In genomic region chrX:155495134-155495533, GRCh38 we compare ENCODE assay signal across 1 cellular context. TPM values are rescaled to one million over a fixed set of nuclear protein-coding genes. Genes with fewer than 3 reads are reported as not detected.
"Had no signal": no experiment of that assay in that cellular context is flagged by ENCODE, and none has a peak within 500 bp of the region (broad histone marks: within the 10 kb centered on the region; RNA-seq: fewer than 3 reads in every experiment).

No MANE protein-coding gene starts in this region.

RNA-seq across cellular contexts. Expression of gene F8A3, which starts 36.7 kb away (rescaled TPM):
- polyA plus RNA-seq: GM23338 had no signal
